Comparison of ENCODE assay signal across 19 cellular contexts in the genomic region with DNA sequence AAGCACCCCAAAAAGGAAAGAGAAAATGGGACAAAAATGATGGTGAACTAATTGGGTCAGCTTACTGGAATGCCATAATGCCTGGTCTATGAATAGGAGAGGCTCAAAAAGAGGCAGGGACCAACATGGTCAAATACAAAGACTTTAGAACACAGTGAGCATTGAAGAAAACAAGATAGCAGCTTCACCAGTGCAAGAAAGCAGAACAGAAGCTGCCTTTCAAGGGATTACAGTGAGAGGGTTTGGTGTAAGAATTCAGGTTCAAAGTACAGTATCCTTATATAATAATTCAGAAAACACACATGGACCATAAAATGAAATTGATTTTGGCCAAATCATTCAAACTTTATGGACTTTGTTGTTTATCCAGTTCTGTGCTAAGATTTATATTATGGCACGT.
DNase-seq lines count a peak whose midpoint lies in the region; ATAC-seq and TF ChIP-seq lines count a peak whose summit lies in the region.
"Had no signal": no experiment of that assay in that cellular context is flagged by ENCODE, and none has a peak within 500 bp of the region (broad histone marks: within the 10 kb centered on the region; RNA-seq: fewer than 3 reads in every experiment).

No MANE protein-coding gene starts in this region.

- H3K27ac ChIP-seq in dorsolateral prefrontal cortex (peak overlapping the region in 41 of 59 donors; percentile 1 to 83 (median 37)), substantia nigra (ENCODE audit: low read depth, low read length, poor library complexity, severe bottlenecking) (peak overlapping the region; percentile 1)

- H3K27me3 ChIP-seq in dorsolateral prefrontal cortex: no peaks in the 10 kb centered on the region

- DNase-seq in COLO829 (ENCODE audit: low spot score) (peak; percentile 32), dorsolateral prefrontal cortex (no peak), midbrain (lab: John Stamatoyannopoulos, UW) (peak; percentile 26), substantia nigra (lab: John Stamatoyannopoulos, UW) (no peak), MV-4-11 (lab: John Stamatoyannopoulos, UW) (no peak), dermis blood vessel endothelial cell (no peak)
- DNase-seq: 8988T; CD8-positive, alpha-beta memory T cell; EL; GF-D8; NCI-H1105 treated with DMSO at 0.1 percent for 48 hours; NCI-H2029 treated with DMSO at 0.1 percent for 48 hours; NCI-H2171 treated with DMSO at 0.1 percent for 48 hours; NCI-H446; NCI-H526 treated with DMSO at 0.1 percent for 48 hours; OCI-M1; SHP77; SK-N-SH had no signal

- no peak for TF ChIP-seq CTCF in dorsolateral prefrontal cortex (IDR thresholded peaks at IDR 0.05 in 54 of 56, conservative IDR thresholded peaks at IDR 0.05 in 2 of 56; ENCODE audit: low read depth in 1 of 56, partially characterized antibody in 56 of 56)

- intact Hi-C loops in dorsolateral prefrontal cortex (cut with DNase I): no loop called here

- no peak for ATAC-seq in GM18517 (IDR thresholded peaks at IDR 0.05; ENCODE audit: unreplicated experiment)

- peak overlapping the region in 13 of 59 donors; percentile 0 to 37 (median 10) for H3K4me3 ChIP-seq in dorsolateral prefrontal cortex

Comparison
In these comparisons a context has a peak if more than half of its experiments do, and no peak if none do; other contexts are left out.
1. DNase-seq: peak in COLO829 (single experiment) and midbrain (single experiment); none in dorsolateral prefrontal cortex (0 of 10), substantia nigra (0 of 49), MV-4-11 (single experiment) and dermis blood vessel endothelial cell (single experiment).